Comparison of ENCODE assay signal across 25 cellular contexts in genomic region chr14:101284711-101285110, GRCh38.
"Had no signal": no experiment of that assay in that cellular context is flagged by ENCODE, and none has a peak within 500 bp of the region (broad histone marks: within the 10 kb centered on the region; RNA-seq: fewer than 3 reads in every experiment).

No MANE protein-coding gene starts in this region.

- ATAC-seq: foreskin keratinocyte, gastroesophageal sphincter, heart left ventricle, left colon, left lobe of liver, lower lobe of right lung, mucosa of descending colon had no signal

- H3K4me2 ChIP-seq: hepatocyte had no signal

- H3K4me1 Mint-ChIP-seq: immature natural killer cell had no signal

- H3K27ac Mint-ChIP-seq: immature natural killer cell, mesothelial cell of epicardium had no signal

- H3K4me1 ChIP-seq: esophagus muscularis mucosa, foreskin keratinocyte, gastroesophageal sphincter, heart left ventricle, left ventricle myocardium inferior, lower lobe of right lung had no signal

- FAIRE-seq: colon, endothelial cell of umbilical vein, kidney had no signal

- H2AFZ ChIP-seq: hepatocyte had no signal

- DNase-seq: dermis blood vessel endothelial cell; dorsolateral prefrontal cortex; effector CD4-positive, alpha-beta T cell; effector memory CD4-positive, alpha-beta T cell; foreskin keratinocyte; heart left ventricle; hypothalamus; immature natural killer cell; islet precursor cell; kidney; kidney glomerular epithelial cell; left colon; left ventricle myocardium inferior; lower lobe of right lung; mesenchymal stem cell; mucosa of descending colon; naive B cell had no signal

- H3K36me3 Mint-ChIP-seq: immature natural killer cell, mesothelial cell of epicardium had no signal

- H3K9me3 ChIP-seq: esophagus muscularis mucosa, lower lobe of right lung, mucosa of descending colon had no signal

- H3K9me3 Mint-ChIP-seq: immature natural killer cell had no signal

- H3K4me3 ChIP-seq: coronary artery, dorsolateral prefrontal cortex, esophagus muscularis mucosa, gastroesophageal sphincter, heart left ventricle, hepatocyte, left ventricle myocardium inferior, lower lobe of right lung, mucosa of descending colon had no signal

- H3K79me2 ChIP-seq: hepatocyte had no signal

- H3K27ac ChIP-seq: coronary artery, dorsolateral prefrontal cortex, esophagus muscularis mucosa, foreskin keratinocyte, gastroesophageal sphincter, heart left ventricle, hepatocyte, left ventricle myocardium inferior, lower lobe of right lung had no signal

- H3K27me3 ChIP-seq: foreskin keratinocyte, hepatocyte had no signal

- H3K36me3 ChIP-seq: esophagus muscularis mucosa, gastroesophageal sphincter, heart left ventricle, left ventricle myocardium inferior, lower lobe of right lung had no signal

- H3K4me3 Mint-ChIP-seq: immature natural killer cell, mesothelial cell of epicardium had no signal
